14 cellular contexts compared by ENCODE assay signal in genomic region chr3:15387171-15387581, GRCh38. TPM values are rescaled to one million over a fixed set of nuclear protein-coding genes. Genes with fewer than 3 reads are reported as not detected.
DNase-seq lines count a peak whose midpoint lies in the region; ATAC-seq, FAIRE-seq and TF ChIP-seq lines count a peak whose summit lies in the region.
"Had no signal": no experiment of that assay in that cellular context is flagged by ENCODE, and none has a peak within 500 bp of the region (broad histone marks: within the 10 kb centered on the region; RNA-seq: fewer than 3 reads in every experiment).

No MANE protein-coding gene starts in this region.

- TF ChIP-seq POLR2A in endothelial cell of umbilical vein (IDR thresholded peaks at IDR 0.05; ENCODE audit: low read depth, low read length) = no peak

- BruUV-seq in PC-9 (replicated peaks; lab: Mats Ljungman, UMichigan) (no TSS peak), endothelial cell of umbilical vein (replicated peaks; lab: Mats Ljungman, UMichigan) (no TSS peak)

- H3K4me2 ChIP-seq in PC-9 (peak overlapping the region; percentile 32), endothelial cell of umbilical vein (ENCODE audit: insufficient read depth, low read length) (no peak overlapping the region)

- ATAC-seq in pancreas (peak in 3 of 4 donors; percentile 36 to 69 (median 49)), HG03520 (IDR thresholded peaks at IDR 0.05; ENCODE audit: unreplicated experiment) (no peak)
- ATAC-seq: T-helper 17 cell had no signal

- no peak for TF ChIP-seq CTCF in PC-9 (conservative IDR thresholded peaks at IDR 0.05)
- no peak for TF ChIP-seq CTCF in endothelial cell of umbilical vein (IDR thresholded peaks at IDR 0.05; ENCODE audit: extremely low read depth in 1 of 2, insufficient read depth in 1 of 2, low read depth in 1 of 2, low read length in 2 of 2)
- TF ChIP-seq CTCF in pancreas (IDR thresholded peaks at IDR 0.05) = no peak

- no peak overlapping the region for H3K4me3 ChIP-seq in PC-9
- H3K4me3 ChIP-seq in endothelial cell of umbilical vein (replicated peaks in 1 of 3; ENCODE audit: insufficient read depth in 1 of 3, low read depth in 1 of 3, low read length in 3 of 3) = no peak overlapping the region
- H3K4me3 ChIP-seq in pancreas = no peak overlapping the region

- POLR2A ChIA-PET in PC-9 (lab: Charles Lee; ENCODE audit: unreplicated experiment) = no interaction called here
- POLR2A ChIA-PET in endothelial cell of umbilical vein (lab: Charles Lee) = no interaction called here

- H3K27me3 ChIP-seq in PC-9 (ENCODE audit: insufficient read depth, low read depth) (no peaks in the 10 kb centered on the region), endothelial cell of umbilical vein (ENCODE audit: control insufficient read depth in 2 of 2, insufficient read depth in 2 of 2, low read length in 2 of 2) (no peaks in the 10 kb centered on the region), pancreas (no peaks in the 10 kb centered on the region)

- 40 to 76% methylated on average over 1 of the region's 1 CpG for WGBS in pancreas, 2 donors

- 0 out of 2 replicates have a peak overlapping the region, but pooled peaks have one; percentile 2 for H2AFZ ChIP-seq in PC-9
- no peak overlapping the region for H2AFZ ChIP-seq in endothelial cell of umbilical vein (ENCODE audit: low read depth, low read length)

- H3K79me2 ChIP-seq in PC-9 (ENCODE audit: low read depth) = no peaks in the 10 kb centered on the region
- H3K79me2 ChIP-seq in endothelial cell of umbilical vein (ENCODE audit: control insufficient read depth, insufficient read depth, low read length) = no peaks in the 10 kb centered on the region

- H3K36me3 ChIP-seq in PC-9 (ENCODE audit: low read depth) (no peaks in the 10 kb centered on the region), endothelial cell of umbilical vein (ENCODE audit: control insufficient read depth in 2 of 2, extremely low read depth in 1 of 2, insufficient read depth in 2 of 2, low read length in 2 of 2) (no peaks in the 10 kb centered on the region), pancreas (no peaks in the 10 kb centered on the region)

- peaks cover 12% of the 10 kb centered on the region for H3K4me1 ChIP-seq in PC-9 (replicated peaks; ENCODE audit: insufficient read depth)
- H3K4me1 ChIP-seq in endothelial cell of umbilical vein (ENCODE audit: control insufficient read depth, extremely low read depth, insufficient read depth, low read length) = peaks cover 14% of the 10 kb centered on the region
- no peaks in the 10 kb centered on the region for H3K4me1 ChIP-seq in pancreas

- H3K9me2 ChIP-seq in PC-9 (ENCODE audit: insufficient read depth) = no peaks in the 10 kb centered on the region

- peaks cover 14% of the 10 kb centered on the region; the same call in 1 of the 2 replicates for H3F3A ChIP-seq in PC-9 (ENCODE audit: insufficient read depth, low read depth)

- FAIRE-seq in endothelial cell of umbilical vein (lab: Jason Lieb, UNC) (peak; percentile 83), pancreas (lab: Jason Lieb, UNC) (no peak)

- no peak overlapping the region for H3K9ac ChIP-seq in endothelial cell of umbilical vein (replicated peaks; ENCODE audit: extremely low read depth, insufficient read depth, low read length)

- no peaks in the 10 kb centered on the region for H3K9me1 ChIP-seq in endothelial cell of umbilical vein (replicated peaks; ENCODE audit: control insufficient read depth, extremely low read depth, insufficient read depth, low read length)

- dilution Hi-C loops in endothelial cell of umbilical vein (cut with MboI; ENCODE audit: extremely low pct_ligation_motif_present, low sequenced_read_pairs) = no loop called here

- H3K9me3 ChIP-seq in PC-9 (ENCODE audit: insufficient read depth, low read depth) (peaks cover 13% of the 10 kb centered on the region; the same call in 1 of the 2 replicates), endothelial cell of umbilical vein (replicated peaks; ENCODE audit: control insufficient read depth, insufficient read depth, low read length) (no peaks in the 10 kb centered on the region), pancreas (no peaks in the 10 kb centered on the region)

- peak overlapping the region; percentile 40 for H3K27ac ChIP-seq in PC-9
- H3K27ac ChIP-seq in endothelial cell of umbilical vein (ENCODE audit: insufficient read depth, low read depth, low read length) = no peak overlapping the region
- H3K27ac ChIP-seq in pancreas = peak overlapping the region in 1 of 4 donors; percentile 28

- H4K20me1 ChIP-seq in PC-9 (ENCODE audit: insufficient read depth) (no peaks in the 10 kb centered on the region), endothelial cell of umbilical vein (replicated peaks; ENCODE audit: control insufficient read depth, extremely low read depth, insufficient read depth, low read length) (no peaks in the 10 kb centered on the region)

- intact Hi-C loops in PC-9 (cut with micrococcal nuclease; ENCODE audit: unreplicated experiment) (no loop called here), endothelial cell of umbilical vein (cut with micrococcal nuclease) (no loop called here), pancreas (cut with DNase I) (loop anchor here in 1 of 3 donors (10.0 kb wide), 1 partner anchor 122 kb away; no protein-coding TSS in a partner anchor)

- DNase-seq in EH (ENCODE audit: low read depth) (peak; percentile 19), PC-9 (peak; percentile 34 to 65), endothelial cell of umbilical vein (ENCODE audit: low read depth, low spot score) (peak; percentile 40), pancreas (no peak), Ammon's horn (ENCODE audit: low spot score) (no peak), islet precursor cell (no peak)
- DNase-seq in activated CD4-positive, alpha-beta T cell treated with anti-CD3 and anti-CD28 coated beads for 1 hour = no peak
- DNase-seq: activated CD4-positive, alpha-beta T cell treated with anti-CD3 and anti-CD28 coated beads, Interleukin-2, amount 10 ng/mL, durations not matched to agents 24 days and 14 days; activated T-cell treated with anti-CD3 and anti-CD28 coated beads, Interleukin-2, amount 50 U/mL, for 48 hours; AML-193; OCI-M1; posterior cingulate gyrus; T-helper 17 cell had no signal

- CTCF ChIA-PET in PC-9 (lab: Charles Lee) (interaction anchor here (0.7 kb wide), 1 partner anchor 272 kb away, joined by 3 read pairs; no protein-coding TSS in a partner anchor), endothelial cell of umbilical vein (lab: Charles Lee) (interaction anchor here (0.6 to 2.3 kb wide), 7 partner anchors 8 to 121 kb away, joined by 3 to 23 read pairs (median 3); no protein-coding TSS in a partner anchor)

TF ChIP-seq in endothelial cell of umbilical vein, 7 proteins besides CTCF, POLR2A, EP300 and RAD21:
- TF ChIP-seq FOS (IDR thresholded peaks at IDR 0.05; ENCODE audit: borderline replicate concordance, insufficient read depth, low read length) = peak; percentile 60
- TF ChIP-seq JUN (IDR thresholded peaks at IDR 0.05; ENCODE audit: borderline replicate concordance, insufficient read depth, insufficient read length, low read depth) = no peak
- peak; percentile 84 for TF ChIP-seq GATA2 (IDR thresholded peaks at IDR 0.05; ENCODE audit: insufficient read depth, insufficient read length, low read depth, low read length)
TF ChIP-seq in endothelial cell of umbilical vein: peak in this region for 2.

RNA-seq across cellular contexts. Expression of gene METTL6, which starts 40.2 kb away (rescaled TPM):
- total RNA-seq in PC-9 (2021) (14.2 and 17.2 TPM in 2 replicates), endothelial cell of umbilical vein (11.7 and 19.5 TPM in 2 replicates), pancreas (1 to 10 TPM; 4.9 to 9.9 (median 5.2) TPM)
- polyA plus RNA-seq in endothelial cell of umbilical vein (12.7 and 13.9 TPM in 2 replicates), pancreas (1 to 10 TPM; 3.0 to 5.7 TPM)
- polyA plus RNA-seq in endothelial cell of umbilical vein (2011; cell fraction: cytosol; rRNA removed) = 18.5 and 19.7 TPM in 2 replicates
- 13.4 and 14.0 TPM in 2 replicates for polyA plus RNA-seq in endothelial cell of umbilical vein (2011; cell fraction: nucleus; rRNA removed)
- 13.7 and 19.9 TPM in 2 replicates for polyA plus RNA-seq in endothelial cell of umbilical vein (2012)
- polyA minus RNA-seq in endothelial cell of umbilical vein = 13.8 and 15.6 TPM in 2 replicates
- 9.6 TPM for polyA minus RNA-seq in endothelial cell of umbilical vein (2011; cell fraction: cytosol; rRNA and poly(A)+ RNA removed)
- 5.7 and 6.7 TPM in 2 replicates for polyA minus RNA-seq in endothelial cell of umbilical vein (2011; cell fraction: nucleus; rRNA and poly(A)+ RNA removed)

RNA-seq across cellular contexts. Expression of gene EAF1, which starts 40.2 kb away (rescaled TPM):
- total RNA-seq in PC-9 (2021) (15.8 and 16.4 TPM in 2 replicates), endothelial cell of umbilical vein (16.0 and 18.2 TPM in 2 replicates), pancreas (10 to 100 TPM in 1 of 6 donors, 1 to 10 TPM in 5; 4.5 to 12.0 (median 7.1) TPM)
- polyA plus RNA-seq in endothelial cell of umbilical vein (8.7 and 8.8 TPM in 2 replicates), pancreas (1 to 10 TPM; 2.1 to 6.2 TPM)
- polyA plus RNA-seq in endothelial cell of umbilical vein (2011; cell fraction: cytosol; rRNA removed) = 8.5 TPM in 2 replicates
- 6.9 and 7.8 TPM in 2 replicates for polyA plus RNA-seq in endothelial cell of umbilical vein (2011; cell fraction: nucleus; rRNA removed)
- 11.4 and 13.7 TPM in 2 replicates for polyA plus RNA-seq in endothelial cell of umbilical vein (2012)
- polyA minus RNA-seq in endothelial cell of umbilical vein = 19.6 and 20.1 TPM in 2 replicates
- 15.2 TPM for polyA minus RNA-seq in endothelial cell of umbilical vein (2011; cell fraction: cytosol; rRNA and poly(A)+ RNA removed)
- 8.1 and 13.4 TPM in 2 replicates for polyA minus RNA-seq in endothelial cell of umbilical vein (2011; cell fraction: nucleus; rRNA and poly(A)+ RNA removed)

RNA-seq across cellular contexts. Expression of gene SH3BP5, which starts 54.8 kb away (rescaled TPM):
- 31.6 and 39.3 TPM in 2 replicates for total RNA-seq in PC-9 (2021)
- 64.8 and 76.3 TPM in 2 replicates for total RNA-seq in endothelial cell of umbilical vein
- 25.0 and 35.3 TPM in 2 replicates for polyA plus RNA-seq in endothelial cell of umbilical vein
- 51.1 and 55.7 TPM in 2 replicates for polyA plus RNA-seq in endothelial cell of umbilical vein (2011; cell fraction: cytosol; rRNA removed)
- polyA plus RNA-seq in endothelial cell of umbilical vein (2011; cell fraction: nucleus; rRNA removed) = 58.2 and 66.7 TPM in 2 replicates
- polyA plus RNA-seq in endothelial cell of umbilical vein (2012) = 44.3 and 58.3 TPM in 2 replicates
- polyA minus RNA-seq in endothelial cell of umbilical vein = 32.9 and 34.3 TPM in 2 replicates
- polyA minus RNA-seq in endothelial cell of umbilical vein (2011; cell fraction: cytosol; rRNA and poly(A)+ RNA removed) = 20.3 TPM
- polyA minus RNA-seq in endothelial cell of umbilical vein (2011; cell fraction: nucleus; rRNA and poly(A)+ RNA removed) = 15.8 and 20.4 TPM in 2 replicates
- total RNA-seq in pancreas = 1 to 10 TPM; 2.8 to 9.4 (median 5.6) TPM
- 1 to 10 TPM; 6.7 to 9.8 TPM for polyA plus RNA-seq in pancreas

Comparison
In these comparisons a context has a peak if more than half of its experiments do, and no peak if none do; other contexts are left out.
1. DNase-seq: peak in EH (single experiment), PC-9 (2 of 2) and endothelial cell of umbilical vein (single experiment); none in pancreas (0 of 6), activated CD4-positive, alpha-beta T cell treated with anti-CD3 and anti-CD28 coated beads for 1 hour (single experiment), Ammon's horn (single experiment) and islet precursor cell (single experiment).